ENCODE assay signal across 1 cellular context in genomic region chr12:116916714-116917114, GRCh38.
TF ChIP-seq lines count a peak whose summit lies in the region.

No MANE protein-coding gene starts in this region.

TF ChIP-seq in HEK293, 187 proteins besides CTCF, POLR2A, EP300 and RAD21 (continued from another document and continues in another):
- TF ChIP-seq, protein P1, sequence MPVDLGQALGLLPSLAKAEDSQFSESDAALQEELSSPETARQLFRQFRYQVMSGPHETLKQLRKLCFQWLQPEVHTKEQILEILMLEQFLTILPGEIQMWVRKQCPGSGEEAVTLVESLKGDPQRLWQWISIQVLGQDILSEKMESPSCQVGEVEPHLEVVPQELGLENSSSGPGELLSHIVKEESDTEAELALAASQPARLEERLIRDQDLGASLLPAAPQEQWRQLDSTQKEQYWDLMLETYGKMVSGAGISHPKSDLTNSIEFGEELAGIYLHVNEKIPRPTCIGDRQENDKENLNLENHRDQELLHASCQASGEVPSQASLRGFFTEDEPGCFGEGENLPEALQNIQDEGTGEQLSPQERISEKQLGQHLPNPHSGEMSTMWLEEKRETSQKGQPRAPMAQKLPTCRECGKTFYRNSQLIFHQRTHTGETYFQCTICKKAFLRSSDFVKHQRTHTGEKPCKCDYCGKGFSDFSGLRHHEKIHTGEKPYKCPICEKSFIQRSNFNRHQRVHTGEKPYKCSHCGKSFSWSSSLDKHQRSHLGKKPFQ (tag by site-specific recombination; IDR thresholded peaks at IDR 0.05) = peak; percentile 97
- TF ChIP-seq SCRT1 (tag by site-specific recombination; IDR thresholded peaks at IDR 0.05; ENCODE audit: borderline replicate concordance) (0 out of 2 replicates have a peak, but pooled peaks have one; percentile 27), ZNF433 (tag by site-specific recombination; IDR thresholded peaks at IDR 0.05; ENCODE audit: low read depth) (no peak), ZNF223 (tag by site-specific recombination; IDR thresholded peaks at IDR 0.05) (0 out of 2 replicates have a peak, but pooled peaks have one; percentile 30), ZNF777 (tag by site-specific recombination; IDR thresholded peaks at IDR 0.05; ENCODE audit: borderline replicate concordance) (no peak), ZNF302 (tag by site-specific recombination; IDR thresholded peaks at IDR 0.05; ENCODE audit: low read depth) (0 out of 2 replicates have a peak, but pooled peaks have one; percentile 56), ZBTB11 (tag by site-specific recombination; conservative IDR thresholded peaks at IDR 0.05; ENCODE audit: low read depth) (no peak), GLIS2 (tag by site-specific recombination; IDR thresholded peaks at IDR 0.05) (peak; percentile 51), YY1 (tag by site-specific recombination; IDR thresholded peaks at IDR 0.05) (no peak), ZNF311 (tag by site-specific recombination; IDR thresholded peaks at IDR 0.05; ENCODE audit: borderline replicate concordance) (no peak), ZNF211 (tag by site-specific recombination; IDR thresholded peaks at IDR 0.05; ENCODE audit: low read depth) (0 out of 2 replicates have a peak, but pooled peaks have one; percentile 43), ZNF768 (tag by site-specific recombination; IDR thresholded peaks at IDR 0.05) (no peak), ZNF175 (tag by site-specific recombination; IDR thresholded peaks at IDR 0.05) (no peak), ZNF341 (tag by site-specific recombination; IDR thresholded peaks at IDR 0.05; ENCODE audit: low read depth) (no peak), PRDM10 (tag by site-specific recombination; IDR thresholded peaks at IDR 0.05) (peak; percentile 94), ZNF791 (tag by site-specific recombination; IDR thresholded peaks at IDR 0.05) (peak; percentile 46; the same call in 1 of the 2 replicates), SCRT2 (tag by site-specific recombination; IDR thresholded peaks at IDR 0.05) (no peak), ZNF423 (tag by site-specific recombination; IDR thresholded peaks at IDR 0.05) (peak; percentile 61; the same call in 1 of the 2 replicates), KLF8 (tag by site-specific recombination; IDR thresholded peaks at IDR 0.05) (peak; percentile 97), ZNF548 (tag by site-specific recombination; IDR thresholded peaks at IDR 0.05) (peak; percentile 50), ZFP3 (tag by site-specific recombination; IDR thresholded peaks at IDR 0.05; ENCODE audit: low read depth) (no peak), ZNF626 (tag by site-specific recombination; IDR thresholded peaks at IDR 0.05) (no peak), ZNF701 (tag by site-specific recombination; IDR thresholded peaks at IDR 0.05) (0 out of 2 replicates have a peak, but pooled peaks have one; percentile 29), ZNF580 (tag by site-specific recombination; IDR thresholded peaks at IDR 0.05) (peak; percentile 97), ZNF391 (tag by site-specific recombination; IDR thresholded peaks at IDR 0.05; ENCODE audit: borderline replicate concordance, low read depth) (peak; percentile 90; the same call in 1 of the 2 replicates), ZNF132 (tag by site-specific recombination; IDR thresholded peaks at IDR 0.05; ENCODE audit: borderline replicate concordance) (no peak), ZNF2 (tag by site-specific recombination; IDR thresholded peaks at IDR 0.05) (peak; percentile 94), YY2 (tag by site-specific recombination; IDR thresholded peaks at IDR 0.05) (peak; percentile 72; the same call in 1 of the 2 replicates), RBAK (tag by site-specific recombination; IDR thresholded peaks at IDR 0.05) (peak; percentile 92), ZSCAN30 (tag by site-specific recombination; IDR thresholded peaks at IDR 0.05) (no peak), ZNF561 (tag by site-specific recombination; IDR thresholded peaks at IDR 0.05; ENCODE audit: borderline replicate concordance) (no peak; the same call in 1 of the 2 replicates), PRDM1 (tag by site-specific recombination; IDR thresholded peaks at IDR 0.05) (peak; percentile 82), ZNF747 (tag by site-specific recombination; IDR thresholded peaks at IDR 0.05) (peak; percentile 95; the same call in 1 of the 2 replicates), ZNF571 (tag by site-specific recombination; IDR thresholded peaks at IDR 0.05) (no peak), ZNF658 (tag by site-specific recombination; IDR thresholded peaks at IDR 0.05) (no peak; the same call in 1 of the 2 replicates), ZFP69B (tag by site-specific recombination; IDR thresholded peaks at IDR 0.05) (peak; percentile 95), ATF2 (tag by site-specific recombination; IDR thresholded peaks at IDR 0.05; ENCODE audit: low read depth) (peak; percentile 81), ZNF426 (tag by site-specific recombination; IDR thresholded peaks at IDR 0.05) (no peak), GFI1B (tag by site-specific recombination; IDR thresholded peaks at IDR 0.05) (peak; percentile 72; the same call in 1 of the 2 replicates), ZBTB6 (tag by site-specific recombination; IDR thresholded peaks at IDR 0.05) (no peak), FEZF1 (tag by site-specific recombination; IDR thresholded peaks at IDR 0.05) (peak; percentile 81)
- TF ChIP-seq, protein P2, sequence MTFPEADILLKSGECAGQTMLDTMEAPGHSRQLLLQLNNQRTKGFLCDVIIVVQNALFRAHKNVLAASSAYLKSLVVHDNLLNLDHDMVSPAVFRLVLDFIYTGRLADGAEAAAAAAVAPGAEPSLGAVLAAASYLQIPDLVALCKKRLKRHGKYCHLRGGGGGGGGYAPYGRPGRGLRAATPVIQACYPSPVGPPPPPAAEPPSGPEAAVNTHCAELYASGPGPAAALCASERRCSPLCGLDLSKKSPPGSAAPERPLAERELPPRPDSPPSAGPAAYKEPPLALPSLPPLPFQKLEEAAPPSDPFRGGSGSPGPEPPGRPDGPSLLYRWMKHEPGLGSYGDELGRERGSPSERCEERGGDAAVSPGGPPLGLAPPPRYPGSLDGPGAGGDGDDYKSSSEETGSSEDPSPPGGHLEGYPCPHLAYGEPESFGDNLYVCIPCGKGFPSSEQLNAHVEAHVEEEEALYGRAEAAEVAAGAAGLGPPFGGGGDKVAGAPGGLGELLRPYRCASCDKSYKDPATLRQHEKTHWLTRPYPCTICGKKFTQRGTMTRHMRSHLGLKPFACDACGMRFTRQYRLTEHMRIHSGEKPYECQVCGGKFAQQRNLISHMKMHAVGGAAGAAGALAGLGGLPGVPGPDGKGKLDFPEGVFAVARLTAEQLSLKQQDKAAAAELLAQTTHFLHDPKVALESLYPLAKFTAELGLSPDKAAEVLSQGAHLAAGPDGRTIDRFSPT (tag by site-specific recombination; IDR thresholded peaks at IDR 0.05) = peak; percentile 92
- TF ChIP-seq, protein P3, sequence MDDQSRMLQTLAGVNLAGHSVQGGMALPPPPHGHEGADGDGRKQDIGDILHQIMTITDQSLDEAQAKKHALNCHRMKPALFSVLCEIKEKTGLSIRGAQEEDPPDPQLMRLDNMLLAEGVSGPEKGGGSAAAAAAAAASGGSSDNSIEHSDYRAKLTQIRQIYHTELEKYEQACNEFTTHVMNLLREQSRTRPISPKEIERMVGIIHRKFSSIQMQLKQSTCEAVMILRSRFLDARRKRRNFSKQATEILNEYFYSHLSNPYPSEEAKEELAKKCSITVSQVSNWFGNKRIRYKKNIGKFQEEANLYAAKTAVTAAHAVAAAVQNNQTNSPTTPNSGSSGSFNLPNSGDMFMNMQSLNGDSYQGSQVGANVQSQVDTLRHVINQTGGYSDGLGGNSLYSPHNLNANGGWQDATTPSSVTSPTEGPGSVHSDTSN (CRISPR knock-in tag; IDR thresholded peaks at IDR 0.05) = no peak
- TF ChIP-seq, protein P4, sequence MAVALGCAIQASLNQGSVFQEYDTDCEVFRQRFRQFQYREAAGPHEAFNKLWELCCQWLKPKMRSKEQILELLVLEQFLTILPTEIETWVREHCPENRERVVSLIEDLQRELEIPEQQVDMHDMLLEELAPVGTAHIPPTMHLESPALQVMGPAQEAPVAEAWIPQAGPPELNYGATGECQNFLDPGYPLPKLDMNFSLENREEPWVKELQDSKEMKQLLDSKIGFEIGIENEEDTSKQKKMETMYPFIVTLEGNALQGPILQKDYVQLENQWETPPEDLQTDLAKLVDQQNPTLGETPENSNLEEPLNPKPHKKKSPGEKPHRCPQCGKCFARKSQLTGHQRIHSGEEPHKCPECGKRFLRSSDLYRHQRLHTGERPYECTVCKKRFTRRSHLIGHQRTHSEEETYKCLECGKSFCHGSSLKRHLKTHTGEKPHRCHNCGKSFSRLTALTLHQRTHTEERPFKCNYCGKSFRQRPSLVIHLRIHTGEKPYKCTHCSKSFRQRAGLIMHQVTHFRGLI (tag by site-specific recombination; IDR thresholded peaks at IDR 0.05) = no peak
- TF ChIP-seq, protein P5, sequence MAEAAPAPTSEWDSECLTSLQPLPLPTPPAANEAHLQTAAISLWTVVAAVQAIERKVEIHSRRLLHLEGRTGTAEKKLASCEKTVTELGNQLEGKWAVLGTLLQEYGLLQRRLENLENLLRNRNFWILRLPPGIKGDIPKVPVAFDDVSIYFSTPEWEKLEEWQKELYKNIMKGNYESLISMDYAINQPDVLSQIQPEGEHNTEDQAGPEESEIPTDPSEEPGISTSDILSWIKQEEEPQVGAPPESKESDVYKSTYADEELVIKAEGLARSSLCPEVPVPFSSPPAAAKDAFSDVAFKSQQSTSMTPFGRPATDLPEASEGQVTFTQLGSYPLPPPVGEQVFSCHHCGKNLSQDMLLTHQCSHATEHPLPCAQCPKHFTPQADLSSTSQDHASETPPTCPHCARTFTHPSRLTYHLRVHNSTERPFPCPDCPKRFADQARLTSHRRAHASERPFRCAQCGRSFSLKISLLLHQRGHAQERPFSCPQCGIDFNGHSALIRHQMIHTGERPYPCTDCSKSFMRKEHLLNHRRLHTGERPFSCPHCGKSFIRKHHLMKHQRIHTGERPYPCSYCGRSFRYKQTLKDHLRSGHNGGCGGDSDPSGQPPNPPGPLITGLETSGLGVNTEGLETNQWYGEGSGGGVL (tag by site-specific recombination; IDR thresholded peaks at IDR 0.05) = peak; percentile 97
